ENCODE assay signal across 10 cellular contexts in genomic region chr1:6351480-6352137, GRCh38. TPM values are rescaled to one million over a fixed set of nuclear protein-coding genes. Genes with fewer than 3 reads are reported as not detected.
DNase-seq lines count a peak whose midpoint lies in the region; ATAC-seq and TF ChIP-seq lines count a peak whose summit lies in the region.
"Had no signal": no experiment of that assay in that cellular context is flagged by ENCODE, and none has a peak within 500 bp of the region (broad histone marks: within the 10 kb centered on the region; RNA-seq: fewer than 3 reads in every experiment).

No MANE protein-coding gene starts in this region.

- no peaks in the 10 kb centered on the region for H3K9me2 ChIP-seq in PC-3 (replicated peaks; ENCODE audit: low read length)

- peak overlapping the region; percentile 64 for H3K27ac Mint-ChIP-seq in activated naive CD8-positive, alpha-beta T cell treated with anti-CD3 and anti-CD28 coated beads, Interleukin-2, amount 10 ng/mL, durations not matched to agents 7 days and 5 days
- H3K27ac Mint-ChIP-seq in activated naive CD8-positive, alpha-beta T cell treated with anti-CD3 and anti-CD28 coated beads for 36 hours = no peak overlapping the region
- H3K27ac Mint-ChIP-seq in T-helper 17 cell = no peak overlapping the region

- peaks cover 1% of the 10 kb centered on the region for H3K36me3 Mint-ChIP-seq in activated naive CD8-positive, alpha-beta T cell treated with anti-CD3 and anti-CD28 coated beads, Interleukin-2, amount 10 ng/mL, durations not matched to agents 7 days and 5 days
- peaks cover 2% of the 10 kb centered on the region for H3K36me3 Mint-ChIP-seq in activated naive CD8-positive, alpha-beta T cell treated with anti-CD3 and anti-CD28 coated beads for 36 hours
- H3K36me3 Mint-ChIP-seq in T-helper 17 cell (ENCODE audit: low read depth) = no peaks in the 10 kb centered on the region

- CTCF ChIA-PET in PC-3 (lab: Charles Lee) = interaction anchor here (0.7 kb wide), 1 partner anchor 72 kb away, joined by 3 read pairs; no protein-coding TSS in a partner anchor

- H3K27me3 ChIP-seq in Peyer's patch = no peaks in the 10 kb centered on the region
- no peaks in the 10 kb centered on the region for H3K27me3 ChIP-seq in heart right ventricle
- H3K27me3 ChIP-seq in thyroid gland = no peaks in the 10 kb centered on the region
- no peaks in the 10 kb centered on the region for H3K27me3 ChIP-seq in PC-3 (ENCODE audit: low read length)

- H3K4me1 Mint-ChIP-seq in activated naive CD8-positive, alpha-beta T cell treated with anti-CD3 and anti-CD28 coated beads, Interleukin-2, amount 10 ng/mL, durations not matched to agents 7 days and 5 days = peaks cover 26% of the 10 kb centered on the region
- peaks cover 15% of the 10 kb centered on the region for H3K4me1 Mint-ChIP-seq in activated naive CD8-positive, alpha-beta T cell treated with anti-CD3 and anti-CD28 coated beads for 36 hours
- peaks cover 23% of the 10 kb centered on the region for H3K4me1 Mint-ChIP-seq in T-helper 17 cell

- H3K9me3 ChIP-seq in Peyer's patch (no peaks in the 10 kb centered on the region), heart right ventricle (no peaks in the 10 kb centered on the region), thyroid gland (no peaks in the 10 kb centered on the region), PC-3 (ENCODE audit: low read length) (no peaks in the 10 kb centered on the region), T-helper 17 cell (ENCODE audit: control insufficient read depth, low read length, poor library complexity, severe bottlenecking) (no peaks in the 10 kb centered on the region)

- TF ChIP-seq POLR2A in Peyer's patch (IDR thresholded peaks at IDR 0.05) (no peak), thyroid gland (IDR thresholded peaks at IDR 0.05) (no peak)

- H3K9ac ChIP-seq in PC-3 (ENCODE audit: low read length) = no peak overlapping the region

- peaks cover 3% of the 10 kb centered on the region for H3F3A ChIP-seq in PC-3 (ENCODE audit: low read length, unreplicated experiment)

- H3K4me2 ChIP-seq in PC-3 (ENCODE audit: low read length) = no peak overlapping the region

- H3K4me3 ChIP-seq in Peyer's patch (no peak overlapping the region), heart right ventricle (no peak overlapping the region), thyroid gland (replicated peaks in 1 of 3) (no peak overlapping the region), PC-3 (ENCODE audit: low read length) (no peak overlapping the region)

- peaks cover 65% of the 10 kb centered on the region for H3K79me2 ChIP-seq in PC-3 (ENCODE audit: low read length)

- H2AFZ ChIP-seq in PC-3 (ENCODE audit: low read length) = no peak overlapping the region

- no peak for TF ChIP-seq CTCF in Peyer's patch (IDR thresholded peaks at IDR 0.05)
- no peak for TF ChIP-seq CTCF in heart right ventricle (IDR thresholded peaks at IDR 0.05)
- no peak for TF ChIP-seq CTCF in thyroid gland (IDR thresholded peaks at IDR 0.05)
- no peak for TF ChIP-seq CTCF in PC-3 (conservative IDR thresholded peaks at IDR 0.05; ENCODE audit: low read depth, low read length)

- POLR2A ChIA-PET in activated naive CD8-positive, alpha-beta T cell treated with anti-CD3 and anti-CD28 coated beads, Interleukin-2, amount 10 ng/mL, durations not matched to agents 7 days and 5 days (lab: Charles Lee) = no interaction called here
- POLR2A ChIA-PET in PC-3 (lab: Charles Lee; ENCODE audit: unreplicated experiment) = no interaction called here

- H3K27ac ChIP-seq in Peyer's patch (peak overlapping the region in 2 of 4 donors; percentile 17 to 66), heart right ventricle (no peak overlapping the region), thyroid gland (no peak overlapping the region), PC-3 (ENCODE audit: low read length) (no peak overlapping the region)

- no peaks in the 10 kb centered on the region for H3K9me3 Mint-ChIP-seq in activated naive CD8-positive, alpha-beta T cell treated with anti-CD3 and anti-CD28 coated beads, Interleukin-2, amount 10 ng/mL, durations not matched to agents 7 days and 5 days
- no peaks in the 10 kb centered on the region for H3K9me3 Mint-ChIP-seq in activated naive CD8-positive, alpha-beta T cell treated with anti-CD3 and anti-CD28 coated beads for 36 hours

- no peak overlapping the region for H3K4me3 Mint-ChIP-seq in activated naive CD8-positive, alpha-beta T cell treated with anti-CD3 and anti-CD28 coated beads, Interleukin-2, amount 10 ng/mL, durations not matched to agents 7 days and 5 days
- no peak overlapping the region for H3K4me3 Mint-ChIP-seq in activated naive CD8-positive, alpha-beta T cell treated with anti-CD3 and anti-CD28 coated beads for 36 hours
- H3K4me3 Mint-ChIP-seq in T-helper 17 cell = no peak overlapping the region

- H3K4me1 ChIP-seq in Peyer's patch (peaks cover 0 to 56% (median 9%) of the 10 kb centered on the region in 4 donors), heart right ventricle (peaks cover 21 to 62% (median 38%) of the 10 kb centered on the region in 9 donors), thyroid gland (peaks cover 0 to 9% of the 10 kb centered on the region in 2 donors), PC-3 (ENCODE audit: insufficient read depth, low read length) (peaks cover 42% of the 10 kb centered on the region)

- BruUV-seq in PC-3 (replicated peaks; lab: Mats Ljungman, UMichigan) = no TSS peak

- no peak for ATAC-seq in activated naive CD8-positive, alpha-beta T cell treated with anti-CD3 and anti-CD28 coated beads, Interleukin-2, amount 10 ng/mL, durations not matched to agents 7 days and 5 days (ENCODE audit: low read depth)
- ATAC-seq in heart right ventricle (peak in 4 of 8 donors; percentile 4 to 38 (median 32)), PC-3 (no peak), T-helper 17 cell (no peak)

- H3K36me3 ChIP-seq in Peyer's patch (peaks cover 0 to 3% (median 0%) of the 10 kb centered on the region in 3 donors), heart right ventricle (no peaks in the 10 kb centered on the region), thyroid gland (no peaks in the 10 kb centered on the region), PC-3 (ENCODE audit: low read depth, low read length) (peaks cover 3% of the 10 kb centered on the region; the same call in 1 of the 2 replicates)

- H4K20me1 ChIP-seq in PC-3 (ENCODE audit: low read length) = no peaks in the 10 kb centered on the region

- H3K27me3 Mint-ChIP-seq in activated naive CD8-positive, alpha-beta T cell treated with anti-CD3 and anti-CD28 coated beads, Interleukin-2, amount 10 ng/mL, durations not matched to agents 7 days and 5 days = no peaks in the 10 kb centered on the region
- no peaks in the 10 kb centered on the region for H3K27me3 Mint-ChIP-seq in activated naive CD8-positive, alpha-beta T cell treated with anti-CD3 and anti-CD28 coated beads for 36 hours
- H3K27me3 Mint-ChIP-seq in T-helper 17 cell = no peaks in the 10 kb centered on the region

- WGBS in heart right ventricle, 2 donors = 60 to 66% methylated on average over 15 of the region's 15 CpGs
- 68 to 77% methylated on average over 12 to 15 of the region's 15 CpGs for WGBS in thyroid gland, 2 donors

- intact Hi-C loops in heart right ventricle (cut with DNase I) (loop anchor here in 2 of 10 donors (5.0 kb wide), 1 partner anchor 41 kb away; the partner anchor contains the start of gene ACOT7 (in 2 of the 2)), thyroid gland (cut with DNase I) (no loop called here), PC-3 (cut with micrococcal nuclease) (no loop called here)

- DNase-seq in activated naive CD8-positive, alpha-beta T cell treated with anti-CD3 and anti-CD28 coated beads, Interleukin-2, amount 10 ng/mL, durations not matched to agents 7 days and 5 days = no peak
- no peak for DNase-seq in activated naive CD8-positive, alpha-beta T cell treated with anti-CD3 and anti-CD28 coated beads for 36 hours
- DNase-seq in Peyer's patch (peak in 2 of 3 donors; percentile 74 to 84), heart right ventricle (peak; percentile 48 to 71), thyroid gland (peak; percentile 15 to 21), PC-3 (no peak), T-helper 1 cell (no peak), T-helper 17 cell (no peak)
- DNase-seq: activated T-cell treated with anti-CD3 and anti-CD28 coated beads, Interleukin-2, amount 50 U/mL, for 48 hours; stimulated activated naive CD4-positive, alpha-beta T cell had no signal

RNA-seq across cellular contexts. Expression of gene ACOT7, which starts 42.0 kb away (rescaled TPM):
- 10 to 100 TPM; 43.9 to 52.8 TPM for total RNA-seq in activated naive CD8-positive, alpha-beta T cell treated with anti-CD3 and anti-CD28 coated beads, Interleukin-2, amount 10 ng/mL, durations not matched to agents 7 days and 5 days
- 10 to 100 TPM; 80.8 to 86.2 TPM for total RNA-seq in activated naive CD8-positive, alpha-beta T cell treated with anti-CD3 and anti-CD28 coated beads for 36 hours
- total RNA-seq in Peyer's patch = 10 to 100 TPM; 38.4 to 93.2 (median 67.1) TPM
- 10 to 100 TPM in 3 of 10 donors, 1 to 10 TPM in 7; 5.1 to 26.9 (median 8.6) TPM for total RNA-seq in heart right ventricle
- 10 to 100 TPM in 1 of 2 donors, 1 to 10 TPM in 1; 4.0 to 40.4 TPM for polyA plus RNA-seq in heart right ventricle
- 10 to 100 TPM in 1 of 4 donors, 1 to 10 TPM in 3; 3.7 to 13.4 (median 6.3) TPM for total RNA-seq in thyroid gland
- total RNA-seq in PC-3 (2014; rRNA removed) = 164 and 165 TPM in 2 replicates
- 1 to 10 TPM; 4.9 to 7.1 TPM for total RNA-seq in T-helper 17 cell

Comparison
In these comparisons a context has a peak if more than half of its experiments do, and no peak if none do; other contexts are left out.
1. DNase-seq: peak in Peyer's patch (2 of 3), heart right ventricle (2 of 2) and thyroid gland (2 of 2); none in activated naive CD8-positive, alpha-beta T cell treated with anti-CD3 and anti-CD28 coated beads, Interleukin-2, amount 10 ng/mL, durations not matched to agents 7 days and 5 days (single experiment), activated naive CD8-positive, alpha-beta T cell treated with anti-CD3 and anti-CD28 coated beads for 36 hours (single experiment), PC-3 (single experiment), T-helper 1 cell (0 of 5) and T-helper 17 cell (0 of 3).